ENCODE assay signal across 1 cellular context in genomic region chr5:83721878-83722779, GRCh38.
TF ChIP-seq lines count a peak whose summit lies in the region.

No MANE protein-coding gene starts in this region.

TF ChIP-seq in HEK293, 187 proteins besides CTCF, POLR2A, EP300 and RAD21 (continued from another document):
- TF ChIP-seq PRDM2 (tag by site-specific recombination; IDR thresholded peaks at IDR 0.05; ENCODE audit: borderline replicate concordance) (no peak), KLF1 (tag by site-specific recombination; IDR thresholded peaks at IDR 0.05) (0 out of 2 replicates have a peak, but pooled peaks have one; percentile 41), ZNF391 (tag by site-specific recombination; IDR thresholded peaks at IDR 0.05; ENCODE audit: borderline replicate concordance, low read depth) (no peak; the same call in 1 of the 2 replicates), ZNF585B (tag by site-specific recombination; IDR thresholded peaks at IDR 0.05) (no peak), ZSCAN18 (tag by site-specific recombination; IDR thresholded peaks at IDR 0.05) (no peak), ZNF629 (tag by site-specific recombination; IDR thresholded peaks at IDR 0.05) (peak; percentile 35; the same call in 1 of the 2 replicates), PATZ1 (tag by site-specific recombination; IDR thresholded peaks at IDR 0.05) (peak; percentile 81; the same call in 1 of the 2 replicates), ZNF529 (tag by site-specific recombination; IDR thresholded peaks at IDR 0.05; ENCODE audit: insufficient replicate concordance) (no peak), PRDM1 (tag by site-specific recombination; IDR thresholded peaks at IDR 0.05) (no peak; the same call in 1 of the 2 replicates), ZFHX2 (tag by site-specific recombination; conservative IDR thresholded peaks at IDR 0.05) (peak; percentile 80), SP3 (tag by site-specific recombination; IDR thresholded peaks at IDR 0.05) (peak; percentile 34), PRDM10 (tag by site-specific recombination; IDR thresholded peaks at IDR 0.05) (peak; percentile 66), ZNF580 (tag by site-specific recombination; IDR thresholded peaks at IDR 0.05) (0 out of 2 replicates have a peak, but pooled peaks have one; percentile 26), ZSCAN4 (tag by site-specific recombination; IDR thresholded peaks at IDR 0.05) (no peak; the same call in 1 of the 2 replicates), ZNF837 (tag by site-specific recombination; IDR thresholded peaks at IDR 0.05) (no peak), ZNF398 (tag by site-specific recombination; IDR thresholded peaks at IDR 0.05) (0 out of 2 replicates have a peak, but pooled peaks have one; percentile 33), ZNF175 (tag by site-specific recombination; IDR thresholded peaks at IDR 0.05) (no peak), ZNF350 (tag by site-specific recombination; IDR thresholded peaks at IDR 0.05) (no peak), ZNF324 (tag by site-specific recombination; IDR thresholded peaks at IDR 0.05) (no peak), ZFP37 (tag by site-specific recombination; IDR thresholded peaks at IDR 0.05) (0 out of 2 replicates have a peak, but pooled peaks have one; percentile 82), SETDB1 (IDR thresholded peaks at IDR 0.05; ENCODE audit: insufficient read length, low read length) (no peak), KLF17 (tag by site-specific recombination; IDR thresholded peaks at IDR 0.05) (peak; percentile 46; the same call in 1 of the 2 replicates), ZBTB26 (tag by site-specific recombination; optimal IDR thresholded peaks at IDR 0.05) (peak; percentile 94), ZNF114 (tag by site-specific recombination; IDR thresholded peaks at IDR 0.05) (no peak), ZBTB49 (tag by site-specific recombination; IDR thresholded peaks at IDR 0.05; ENCODE audit: low read depth) (no peak)
